Comparison of ENCODE assay signal across 9 cellular contexts in genomic region chr10:100173035-100173434, GRCh38.
"Had no signal": no experiment of that assay in that cellular context is flagged by ENCODE, and none has a peak within 500 bp of the region (broad histone marks: within the 10 kb centered on the region; RNA-seq: fewer than 3 reads in every experiment).

No MANE protein-coding gene starts in this region.

- ATAC-seq: HCT116, HepG2 had no signal

- H3K27me3 Mint-ChIP-seq: IgD-negative memory B cell had no signal

- H3K4me1 ChIP-seq: HAP-1 had no signal

- DNase-seq: GM23248, GOT3, H7, HFFc6 had no signal

- H3K4me3 ChIP-seq: GM23248, HAP-1 had no signal

- H3K9me3 Mint-ChIP-seq: HFFc6, IgD-negative memory B cell had no signal

- H3K27ac ChIP-seq: GM23248, HL-60 had no signal

- H3K4me3 Mint-ChIP-seq: HFFc6, IgD-negative memory B cell had no signal

- H3K27ac Mint-ChIP-seq: HFFc6, IgD-negative memory B cell had no signal

- H3K9me3 ChIP-seq: HAP-1 had no signal
